ENCODE assay signal across 3 cellular contexts in the genomic region with DNA sequence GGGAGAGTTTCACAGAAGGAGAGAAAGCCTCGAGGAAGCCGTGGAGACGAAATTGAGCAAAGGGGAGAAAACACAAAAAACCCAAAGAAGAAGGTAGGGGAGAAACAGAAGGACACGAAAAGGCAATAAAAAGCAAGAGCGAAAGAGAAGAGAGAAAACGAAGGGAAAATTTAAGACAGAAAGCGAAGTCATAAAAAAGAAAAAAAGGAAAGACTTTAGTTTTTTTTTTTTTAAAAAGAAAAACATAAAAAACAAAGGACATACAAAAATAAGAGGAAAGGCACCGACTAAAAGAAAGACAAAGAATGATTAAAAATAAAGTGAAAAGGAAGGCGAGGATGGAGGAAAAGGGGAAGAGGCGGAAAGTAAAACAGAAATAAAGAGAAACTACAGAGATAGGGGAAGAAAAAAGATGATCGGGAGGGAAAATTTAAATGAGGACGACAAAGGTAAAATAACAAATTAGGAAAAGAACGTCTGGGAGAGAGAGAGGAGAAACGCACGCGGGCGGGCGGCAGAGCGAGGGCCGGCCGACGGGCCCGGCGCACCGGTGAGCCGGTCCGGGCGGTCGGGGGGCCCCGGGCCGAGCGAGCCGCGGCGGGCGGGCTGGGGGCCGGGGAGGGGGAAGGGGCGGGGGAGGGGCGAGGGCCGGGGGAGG.
A peak's percentile ranks its signal among the peaks of the same experiment; 100 is the strongest.
TF ChIP-seq lines count a peak whose summit lies in the region.

No MANE protein-coding gene starts in this region.

TF ChIP-seq in SK-N-SH, 30 proteins besides CTCF, POLR2A, EP300 and RAD21:
- TF ChIP-seq FOXJ3 (CRISPR knock-in tag; IDR thresholded peaks at IDR 0.05) (no peak), TEAD4 (IDR thresholded peaks at IDR 0.05; ENCODE audit: borderline replicate concordance, insufficient read depth) (no peak)

TF ChIP-seq in SK-N-SH treated with all-trans-retinoic acid at 6 μM for 48 hours, 23 proteins besides CTCF, POLR2A, EP300 and RAD21:
- no peak for TF ChIP-seq PPARA (CRISPR knock-in tag; IDR thresholded peaks at IDR 0.05; ENCODE audit: borderline replicate concordance)
- no peak for TF ChIP-seq ZNF565 (CRISPR knock-in tag; conservative IDR thresholded peaks at IDR 0.05; ENCODE audit: low read depth)
- TF ChIP-seq, protein P1, sequence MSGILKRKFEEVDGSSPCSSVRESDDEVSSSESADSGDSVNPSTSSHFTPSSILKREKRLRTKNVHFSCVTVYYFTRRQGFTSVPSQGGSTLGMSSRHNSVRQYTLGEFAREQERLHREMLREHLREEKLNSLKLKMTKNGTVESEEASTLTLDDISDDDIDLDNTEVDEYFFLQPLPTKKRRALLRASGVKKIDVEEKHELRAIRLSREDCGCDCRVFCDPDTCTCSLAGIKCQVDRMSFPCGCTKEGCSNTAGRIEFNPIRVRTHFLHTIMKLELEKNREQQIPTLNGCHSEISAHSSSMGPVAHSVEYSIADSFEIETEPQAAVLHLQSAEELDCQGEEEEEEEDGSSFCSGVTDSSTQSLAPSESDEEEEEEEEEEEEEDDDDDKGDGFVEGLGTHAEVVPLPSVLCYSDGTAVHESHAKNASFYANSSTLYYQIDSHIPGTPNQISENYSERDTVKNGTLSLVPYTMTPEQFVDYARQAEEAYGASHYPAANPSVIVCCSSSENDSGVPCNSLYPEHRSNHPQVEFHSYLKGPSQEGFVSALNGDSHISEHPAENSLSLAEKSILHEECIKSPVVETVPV (CRISPR knock-in tag; IDR thresholded peaks at IDR 0.05): no peak
- TF ChIP-seq OSR1 (CRISPR knock-in tag; IDR thresholded peaks at IDR 0.05): no peak
- no peak for TF ChIP-seq ISL1 (CRISPR knock-in tag; IDR thresholded peaks at IDR 0.05)
- TF ChIP-seq, protein P2, sequence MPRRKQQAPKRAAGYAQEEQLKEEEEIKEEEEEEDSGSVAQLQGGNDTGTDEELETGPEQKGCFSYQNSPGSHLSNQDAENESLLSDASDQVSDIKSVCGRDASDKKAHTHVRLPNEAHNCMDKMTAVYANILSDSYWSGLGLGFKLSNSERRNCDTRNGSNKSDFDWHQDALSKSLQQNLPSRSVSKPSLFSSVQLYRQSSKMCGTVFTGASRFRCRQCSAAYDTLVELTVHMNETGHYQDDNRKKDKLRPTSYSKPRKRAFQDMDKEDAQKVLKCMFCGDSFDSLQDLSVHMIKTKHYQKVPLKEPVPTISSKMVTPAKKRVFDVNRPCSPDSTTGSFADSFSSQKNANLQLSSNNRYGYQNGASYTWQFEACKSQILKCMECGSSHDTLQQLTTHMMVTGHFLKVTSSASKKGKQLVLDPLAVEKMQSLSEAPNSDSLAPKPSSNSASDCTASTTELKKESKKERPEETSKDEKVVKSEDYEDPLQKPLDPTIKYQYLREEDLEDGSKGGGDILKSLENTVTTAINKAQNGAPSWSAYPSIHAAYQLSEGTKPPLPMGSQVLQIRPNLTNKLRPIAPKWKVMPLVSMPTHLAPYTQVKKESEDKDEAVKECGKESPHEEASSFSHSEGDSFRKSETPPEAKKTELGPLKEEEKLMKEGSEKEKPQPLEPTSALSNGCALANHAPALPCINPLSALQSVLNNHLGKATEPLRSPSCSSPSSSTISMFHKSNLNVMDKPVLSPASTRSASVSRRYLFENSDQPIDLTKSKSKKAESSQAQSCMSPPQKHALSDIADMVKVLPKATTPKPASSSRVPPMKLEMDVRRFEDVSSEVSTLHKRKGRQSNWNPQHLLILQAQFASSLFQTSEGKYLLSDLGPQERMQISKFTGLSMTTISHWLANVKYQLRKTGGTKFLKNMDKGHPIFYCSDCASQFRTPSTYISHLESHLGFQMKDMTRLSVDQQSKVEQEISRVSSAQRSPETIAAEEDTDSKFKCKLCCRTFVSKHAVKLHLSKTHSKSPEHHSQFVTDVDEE (CRISPR knock-in tag; IDR thresholded peaks at IDR 0.05): no peak
- TF ChIP-seq TCF4 (CRISPR knock-in tag; IDR thresholded peaks at IDR 0.05; ENCODE audit: borderline replicate concordance): no peak
- no peak for TF ChIP-seq ARNTL (CRISPR knock-in tag; IDR thresholded peaks at IDR 0.05; ENCODE audit: borderline replicate concordance, low read depth)
- TF ChIP-seq RARB (CRISPR knock-in tag; IDR thresholded peaks at IDR 0.05): no peak
- TF ChIP-seq, protein P3, sequence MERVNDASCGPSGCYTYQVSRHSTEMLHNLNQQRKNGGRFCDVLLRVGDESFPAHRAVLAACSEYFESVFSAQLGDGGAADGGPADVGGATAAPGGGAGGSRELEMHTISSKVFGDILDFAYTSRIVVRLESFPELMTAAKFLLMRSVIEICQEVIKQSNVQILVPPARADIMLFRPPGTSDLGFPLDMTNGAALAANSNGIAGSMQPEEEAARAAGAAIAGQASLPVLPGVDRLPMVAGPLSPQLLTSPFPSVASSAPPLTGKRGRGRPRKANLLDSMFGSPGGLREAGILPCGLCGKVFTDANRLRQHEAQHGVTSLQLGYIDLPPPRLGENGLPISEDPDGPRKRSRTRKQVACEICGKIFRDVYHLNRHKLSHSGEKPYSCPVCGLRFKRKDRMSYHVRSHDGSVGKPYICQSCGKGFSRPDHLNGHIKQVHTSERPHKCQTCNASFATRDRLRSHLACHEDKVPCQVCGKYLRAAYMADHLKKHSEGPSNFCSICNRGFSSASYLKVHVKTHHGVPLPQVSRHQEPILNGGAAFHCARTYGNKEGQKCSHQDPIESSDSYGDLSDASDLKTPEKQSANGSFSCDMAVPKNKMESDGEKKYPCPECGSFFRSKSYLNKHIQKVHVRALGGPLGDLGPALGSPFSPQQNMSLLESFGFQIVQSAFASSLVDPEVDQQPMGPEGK (CRISPR knock-in tag; IDR thresholded peaks at IDR 0.05; ENCODE audit: borderline replicate concordance): no peak
- TF ChIP-seq POU6F1 (CRISPR knock-in tag; IDR thresholded peaks at IDR 0.05; ENCODE audit: borderline replicate concordance, low read depth): no peak
- no peak for TF ChIP-seq ZNF8 (CRISPR knock-in tag; IDR thresholded peaks at IDR 0.05)

TF ChIP-seq in H1, 55 proteins besides CTCF, POLR2A, EP300 and RAD21:
- TF ChIP-seq KDM1A (IDR thresholded peaks at IDR 0.05; ENCODE audit: borderline replicate concordance, low read length): no peak
- peak; percentile 92 for TF ChIP-seq RNF2 (IDR thresholded peaks at IDR 0.05; ENCODE audit: borderline replicate concordance, low read depth, low read length, missing control alignments, poor library complexity, severe bottlenecking)
- peak; percentile 93 for TF ChIP-seq CBX8 (IDR thresholded peaks at IDR 0.05; ENCODE audit: borderline replicate concordance, low read depth, low read length)
